1 cellular context compared by ENCODE assay signal in the genomic region with DNA sequence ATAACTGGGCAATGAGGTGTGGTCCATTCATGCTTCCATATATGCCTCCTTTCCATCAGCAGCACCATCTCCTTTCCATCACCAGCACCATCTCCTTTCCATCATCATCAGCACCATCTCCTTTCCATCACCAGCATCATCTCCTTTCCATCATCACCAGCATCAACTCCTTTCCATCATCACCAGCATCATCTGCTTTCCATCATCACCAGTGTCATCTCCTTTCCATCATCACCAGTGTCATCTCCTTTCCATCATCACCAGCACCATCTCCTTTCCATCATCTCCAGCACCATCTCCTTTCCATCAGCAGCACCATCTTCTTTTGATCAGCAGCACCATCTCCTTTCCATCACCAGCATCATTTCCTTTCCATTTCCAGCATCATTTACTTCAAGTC.
TF ChIP-seq lines count a peak whose summit lies in the region.

No MANE protein-coding gene starts in this region.

TF ChIP-seq in HepG2, 621 proteins besides CTCF, POLR2A, EP300 and RAD21 (continued from another document and continues in another):
- TF ChIP-seq ZNF770 (CRISPR knock-in tag; IDR thresholded peaks at IDR 0.05) (no peak), FOXO4 (CRISPR knock-in tag; conservative IDR thresholded peaks at IDR 0.05) (no peak), DNMT3B (CRISPR knock-in tag; conservative IDR thresholded peaks at IDR 0.05) (no peak), FOXP1 (IDR thresholded peaks at IDR 0.05) (0 out of 2 replicates have a peak, but pooled peaks have one; percentile 13), FOXP1 (CRISPR knock-in tag; IDR thresholded peaks at IDR 0.05) (no peak), AGO2 (optimal IDR thresholded peaks at IDR 0.05; ENCODE audit: low read depth, low read length) (no peak), ONECUT2 (CRISPR knock-in tag; IDR thresholded peaks at IDR 0.05) (no peak), EZH2 (conservative IDR thresholded peaks at IDR 0.05; ENCODE audit: low read depth, low read length) (no peak), NAIF1 (CRISPR knock-in tag; IDR thresholded peaks at IDR 0.05; ENCODE audit: borderline replicate concordance) (no peak), ZNF761 (CRISPR knock-in tag; conservative IDR thresholded peaks at IDR 0.05) (no peak), NFIC (IDR thresholded peaks at IDR 0.05; ENCODE audit: low read length) (no peak), PHB2 (IDR thresholded peaks at IDR 0.05; ENCODE audit: partially characterized antibody) (no peak), EEA1 (CRISPR knock-in tag; IDR thresholded peaks at IDR 0.05; ENCODE audit: borderline replicate concordance) (no peak), ZBED4 (CRISPR knock-in tag; IDR thresholded peaks at IDR 0.05; ENCODE audit: borderline replicate concordance) (no peak), FLYWCH1 (CRISPR knock-in tag; IDR thresholded peaks at IDR 0.05) (no peak), ZNF124 (CRISPR knock-in tag; IDR thresholded peaks at IDR 0.05) (no peak), RFX3 (CRISPR knock-in tag; IDR thresholded peaks at IDR 0.05) (no peak), ZNF333 (CRISPR knock-in tag; IDR thresholded peaks at IDR 0.05; ENCODE audit: borderline replicate concordance) (no peak)
- TF ChIP-seq, protein P1, sequence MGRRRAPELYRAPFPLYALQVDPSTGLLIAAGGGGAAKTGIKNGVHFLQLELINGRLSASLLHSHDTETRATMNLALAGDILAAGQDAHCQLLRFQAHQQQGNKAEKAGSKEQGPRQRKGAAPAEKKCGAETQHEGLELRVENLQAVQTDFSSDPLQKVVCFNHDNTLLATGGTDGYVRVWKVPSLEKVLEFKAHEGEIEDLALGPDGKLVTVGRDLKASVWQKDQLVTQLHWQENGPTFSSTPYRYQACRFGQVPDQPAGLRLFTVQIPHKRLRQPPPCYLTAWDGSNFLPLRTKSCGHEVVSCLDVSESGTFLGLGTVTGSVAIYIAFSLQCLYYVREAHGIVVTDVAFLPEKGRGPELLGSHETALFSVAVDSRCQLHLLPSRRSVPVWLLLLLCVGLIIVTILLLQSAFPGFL (CRISPR knock-in tag; IDR thresholded peaks at IDR 0.05), result no peak
- TF ChIP-seq, protein P2, sequence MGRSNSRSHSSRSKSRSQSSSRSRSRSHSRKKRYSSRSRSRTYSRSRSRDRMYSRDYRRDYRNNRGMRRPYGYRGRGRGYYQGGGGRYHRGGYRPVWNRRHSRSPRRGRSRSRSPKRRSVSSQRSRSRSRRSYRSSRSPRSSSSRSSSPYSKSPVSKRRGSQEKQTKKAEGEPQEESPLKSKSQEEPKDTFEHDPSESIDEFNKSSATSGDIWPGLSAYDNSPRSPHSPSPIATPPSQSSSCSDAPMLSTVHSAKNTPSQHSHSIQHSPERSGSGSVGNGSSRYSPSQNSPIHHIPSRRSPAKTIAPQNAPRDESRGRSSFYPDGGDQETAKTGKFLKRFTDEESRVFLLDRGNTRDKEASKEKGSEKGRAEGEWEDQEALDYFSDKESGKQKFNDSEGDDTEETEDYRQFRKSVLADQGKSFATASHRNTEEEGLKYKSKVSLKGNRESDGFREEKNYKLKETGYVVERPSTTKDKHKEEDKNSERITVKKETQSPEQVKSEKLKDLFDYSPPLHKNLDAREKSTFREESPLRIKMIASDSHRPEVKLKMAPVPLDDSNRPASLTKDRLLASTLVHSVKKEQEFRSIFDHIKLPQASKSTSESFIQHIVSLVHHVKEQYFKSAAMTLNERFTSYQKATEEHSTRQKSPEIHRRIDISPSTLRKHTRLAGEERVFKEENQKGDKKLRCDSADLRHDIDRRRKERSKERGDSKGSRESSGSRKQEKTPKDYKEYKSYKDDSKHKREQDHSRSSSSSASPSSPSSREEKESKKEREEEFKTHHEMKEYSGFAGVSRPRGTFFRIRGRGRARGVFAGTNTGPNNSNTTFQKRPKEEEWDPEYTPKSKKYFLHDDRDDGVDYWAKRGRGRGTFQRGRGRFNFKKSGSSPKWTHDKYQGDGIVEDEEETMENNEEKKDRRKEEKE (IDR thresholded peaks at IDR 0.05), result no peak
- TF ChIP-seq, protein P3, sequence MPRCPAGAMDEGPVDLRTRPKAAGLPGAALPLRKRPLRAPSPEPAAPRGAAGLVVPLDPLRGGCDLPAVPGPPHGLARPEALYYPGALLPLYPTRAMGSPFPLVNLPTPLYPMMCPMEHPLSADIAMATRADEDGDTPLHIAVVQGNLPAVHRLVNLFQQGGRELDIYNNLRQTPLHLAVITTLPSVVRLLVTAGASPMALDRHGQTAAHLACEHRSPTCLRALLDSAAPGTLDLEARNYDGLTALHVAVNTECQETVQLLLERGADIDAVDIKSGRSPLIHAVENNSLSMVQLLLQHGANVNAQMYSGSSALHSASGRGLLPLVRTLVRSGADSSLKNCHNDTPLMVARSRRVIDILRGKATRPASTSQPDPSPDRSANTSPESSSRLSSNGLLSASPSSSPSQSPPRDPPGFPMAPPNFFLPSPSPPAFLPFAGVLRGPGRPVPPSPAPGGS (CRISPR knock-in tag; IDR thresholded peaks at IDR 0.05), result no peak
- TF ChIP-seq, protein P4, sequence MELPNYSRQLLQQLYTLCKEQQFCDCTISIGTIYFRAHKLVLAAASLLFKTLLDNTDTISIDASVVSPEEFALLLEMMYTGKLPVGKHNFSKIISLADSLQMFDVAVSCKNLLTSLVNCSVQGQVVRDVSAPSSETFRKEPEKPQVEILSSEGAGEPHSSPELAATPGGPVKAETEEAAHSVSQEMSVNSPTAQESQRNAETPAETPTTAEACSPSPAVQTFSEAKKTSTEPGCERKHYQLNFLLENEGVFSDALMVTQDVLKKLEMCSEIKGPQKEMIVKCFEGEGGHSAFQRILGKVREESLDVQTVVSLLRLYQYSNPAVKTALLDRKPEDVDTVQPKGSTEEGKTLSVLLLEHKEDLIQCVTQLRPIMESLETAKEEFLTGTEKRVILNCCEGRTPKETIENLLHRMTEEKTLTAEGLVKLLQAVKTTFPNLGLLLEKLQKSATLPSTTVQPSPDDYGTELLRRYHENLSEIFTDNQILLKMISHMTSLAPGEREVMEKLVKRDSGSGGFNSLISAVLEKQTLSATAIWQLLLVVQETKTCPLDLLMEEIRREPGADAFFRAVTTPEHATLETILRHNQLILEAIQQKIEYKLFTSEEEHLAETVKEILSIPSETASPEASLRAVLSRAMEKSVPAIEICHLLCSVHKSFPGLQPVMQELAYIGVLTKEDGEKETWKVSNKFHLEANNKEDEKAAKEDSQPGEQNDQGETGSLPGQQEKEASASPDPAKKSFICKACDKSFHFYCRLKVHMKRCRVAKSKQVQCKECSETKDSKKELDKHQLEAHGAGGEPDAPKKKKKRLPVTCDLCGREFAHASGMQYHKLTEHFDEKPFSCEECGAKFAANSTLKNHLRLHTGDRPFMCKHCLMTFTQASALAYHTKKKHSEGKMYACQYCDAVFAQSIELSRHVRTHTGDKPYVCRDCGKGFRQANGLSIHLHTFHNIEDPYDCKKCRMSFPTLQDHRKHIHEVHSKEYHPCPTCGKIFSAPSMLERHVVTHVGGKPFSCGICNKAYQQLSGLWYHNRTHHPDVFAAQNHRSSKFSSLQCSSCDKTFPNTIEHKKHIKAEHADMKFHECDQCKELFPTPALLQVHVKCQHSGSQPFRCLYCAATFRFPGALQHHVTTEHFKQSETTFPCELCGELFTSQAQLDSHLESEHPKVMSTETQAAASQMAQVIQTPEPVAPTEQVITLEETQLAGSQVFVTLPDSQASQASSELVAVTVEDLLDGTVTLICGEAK (IDR thresholded peaks at IDR 0.05), result 0 out of 2 replicates have a peak, but pooled peaks have one; percentile 10
- TF ChIP-seq, protein P4 (CRISPR knock-in tag; IDR thresholded peaks at IDR 0.05), result no peak
- TF ChIP-seq, protein P5, sequence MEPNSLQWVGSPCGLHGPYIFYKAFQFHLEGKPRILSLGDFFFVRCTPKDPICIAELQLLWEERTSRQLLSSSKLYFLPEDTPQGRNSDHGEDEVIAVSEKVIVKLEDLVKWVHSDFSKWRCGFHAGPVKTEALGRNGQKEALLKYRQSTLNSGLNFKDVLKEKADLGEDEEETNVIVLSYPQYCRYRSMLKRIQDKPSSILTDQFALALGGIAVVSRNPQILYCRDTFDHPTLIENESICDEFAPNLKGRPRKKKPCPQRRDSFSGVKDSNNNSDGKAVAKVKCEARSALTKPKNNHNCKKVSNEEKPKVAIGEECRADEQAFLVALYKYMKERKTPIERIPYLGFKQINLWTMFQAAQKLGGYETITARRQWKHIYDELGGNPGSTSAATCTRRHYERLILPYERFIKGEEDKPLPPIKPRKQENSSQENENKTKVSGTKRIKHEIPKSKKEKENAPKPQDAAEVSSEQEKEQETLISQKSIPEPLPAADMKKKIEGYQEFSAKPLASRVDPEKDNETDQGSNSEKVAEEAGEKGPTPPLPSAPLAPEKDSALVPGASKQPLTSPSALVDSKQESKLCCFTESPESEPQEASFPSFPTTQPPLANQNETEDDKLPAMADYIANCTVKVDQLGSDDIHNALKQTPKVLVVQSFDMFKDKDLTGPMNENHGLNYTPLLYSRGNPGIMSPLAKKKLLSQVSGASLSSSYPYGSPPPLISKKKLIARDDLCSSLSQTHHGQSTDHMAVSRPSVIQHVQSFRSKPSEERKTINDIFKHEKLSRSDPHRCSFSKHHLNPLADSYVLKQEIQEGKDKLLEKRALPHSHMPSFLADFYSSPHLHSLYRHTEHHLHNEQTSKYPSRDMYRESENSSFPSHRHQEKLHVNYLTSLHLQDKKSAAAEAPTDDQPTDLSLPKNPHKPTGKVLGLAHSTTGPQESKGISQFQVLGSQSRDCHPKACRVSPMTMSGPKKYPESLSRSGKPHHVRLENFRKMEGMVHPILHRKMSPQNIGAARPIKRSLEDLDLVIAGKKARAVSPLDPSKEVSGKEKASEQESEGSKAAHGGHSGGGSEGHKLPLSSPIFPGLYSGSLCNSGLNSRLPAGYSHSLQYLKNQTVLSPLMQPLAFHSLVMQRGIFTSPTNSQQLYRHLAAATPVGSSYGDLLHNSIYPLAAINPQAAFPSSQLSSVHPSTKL (CRISPR knock-in tag; IDR thresholded peaks at IDR 0.05), result no peak
